Comparison of ENCODE assay signal across 1 cellular context in the genomic region with DNA sequence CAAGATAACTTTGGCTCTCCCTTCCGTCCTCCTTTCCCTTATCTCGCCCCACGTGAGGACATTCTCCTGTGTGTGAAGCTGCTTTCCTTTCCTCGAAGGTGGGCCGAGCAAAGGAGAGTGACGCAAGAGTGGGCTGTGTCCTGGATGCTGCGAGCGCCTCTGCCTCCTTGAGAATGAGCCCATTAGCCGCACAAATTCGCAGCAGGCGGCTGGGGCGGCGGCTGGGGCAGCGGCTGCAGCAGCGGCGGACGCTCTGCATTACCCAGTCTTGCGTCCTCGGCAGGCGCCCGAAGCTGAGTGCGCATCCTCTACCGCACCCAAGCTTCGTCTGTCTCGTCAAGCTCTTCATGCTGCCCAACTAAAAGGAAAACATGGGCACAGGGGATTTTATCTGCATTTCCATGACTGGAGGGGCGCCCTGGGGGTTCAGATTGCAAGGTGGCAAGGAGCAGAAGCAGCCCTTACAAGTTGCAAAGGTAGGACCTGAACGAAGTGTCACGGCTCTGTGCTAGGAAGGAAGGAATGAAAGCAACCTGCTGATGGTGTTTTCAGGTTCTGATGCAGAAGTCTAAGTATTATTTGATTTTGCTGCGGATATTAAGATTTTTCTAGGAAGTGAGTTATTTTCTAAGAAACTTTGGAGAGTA.
A peak's percentile ranks its signal among the peaks of the same experiment; 100 is the strongest.
TF ChIP-seq lines count a peak whose summit lies in the region.

A gene with protein sequence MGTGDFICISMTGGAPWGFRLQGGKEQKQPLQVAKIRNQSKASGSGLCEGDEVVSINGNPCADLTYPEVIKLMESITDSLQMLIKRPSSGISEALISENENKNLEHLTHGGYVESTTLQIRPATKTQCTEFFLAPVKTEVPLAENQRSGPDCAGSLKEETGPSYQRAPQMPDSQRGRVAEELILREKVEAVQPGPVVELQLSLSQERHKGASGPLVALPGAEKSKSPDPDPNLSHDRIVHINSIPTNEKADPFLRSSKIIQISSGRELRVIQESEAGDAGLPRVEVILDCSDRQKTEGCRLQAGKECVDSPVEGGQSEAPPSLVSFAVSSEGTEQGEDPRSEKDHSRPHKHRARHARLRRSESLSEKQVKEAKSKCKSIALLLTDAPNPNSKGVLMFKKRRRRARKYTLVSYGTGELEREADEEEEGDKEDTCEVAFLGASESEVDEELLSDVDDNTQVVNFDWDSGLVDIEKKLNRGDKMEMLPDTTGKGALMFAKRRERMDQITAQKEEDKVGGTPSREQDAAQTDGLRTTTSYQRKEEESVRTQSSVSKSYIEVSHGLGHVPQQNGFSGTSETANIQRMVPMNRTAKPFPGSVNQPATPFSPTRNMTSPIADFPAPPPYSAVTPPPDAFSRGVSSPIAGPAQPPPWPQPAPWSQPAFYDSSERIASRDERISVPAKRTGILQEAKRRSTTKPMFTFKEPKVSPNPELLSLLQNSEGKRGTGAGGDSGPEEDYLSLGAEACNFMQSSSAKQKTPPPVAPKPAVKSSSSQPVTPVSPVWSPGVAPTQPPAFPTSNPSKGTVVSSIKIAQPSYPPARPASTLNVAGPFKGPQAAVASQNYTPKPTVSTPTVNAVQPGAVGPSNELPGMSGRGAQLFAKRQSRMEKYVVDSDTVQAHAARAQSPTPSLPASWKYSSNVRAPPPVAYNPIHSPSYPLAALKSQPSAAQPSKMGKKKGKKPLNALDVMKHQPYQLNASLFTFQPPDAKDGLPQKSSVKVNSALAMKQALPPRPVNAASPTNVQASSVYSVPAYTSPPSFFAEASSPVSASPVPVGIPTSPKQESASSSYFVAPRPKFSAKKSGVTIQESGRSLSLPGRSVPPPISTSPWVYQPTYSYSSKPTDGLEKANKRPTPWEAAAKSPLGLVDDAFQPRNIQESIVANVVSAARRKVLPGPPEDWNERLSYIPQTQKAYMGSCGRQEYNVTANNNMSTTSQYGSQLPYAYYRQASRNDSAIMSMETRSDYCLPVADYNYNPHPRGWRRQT (plus strand): TSS at position 189 of the 647 bp plus-strand sequence. CDS start 183 bp downstream, at position 372.

TF ChIP-seq in SK-N-SH, 30 proteins besides CTCF, POLR2A, EP300 and RAD21 (continued from another document):
- TF ChIP-seq, protein P1, sequence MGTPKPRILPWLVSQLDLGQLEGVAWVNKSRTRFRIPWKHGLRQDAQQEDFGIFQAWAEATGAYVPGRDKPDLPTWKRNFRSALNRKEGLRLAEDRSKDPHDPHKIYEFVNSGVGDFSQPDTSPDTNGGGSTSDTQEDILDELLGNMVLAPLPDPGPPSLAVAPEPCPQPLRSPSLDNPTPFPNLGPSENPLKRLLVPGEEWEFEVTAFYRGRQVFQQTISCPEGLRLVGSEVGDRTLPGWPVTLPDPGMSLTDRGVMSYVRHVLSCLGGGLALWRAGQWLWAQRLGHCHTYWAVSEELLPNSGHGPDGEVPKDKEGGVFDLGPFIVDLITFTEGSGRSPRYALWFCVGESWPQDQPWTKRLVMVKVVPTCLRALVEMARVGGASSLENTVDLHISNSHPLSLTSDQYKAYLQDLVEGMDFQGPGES (IDR thresholded peaks at IDR 0.05; ENCODE audit: low read depth, low read length), result no peak
- TF ChIP-seq, protein P2, sequence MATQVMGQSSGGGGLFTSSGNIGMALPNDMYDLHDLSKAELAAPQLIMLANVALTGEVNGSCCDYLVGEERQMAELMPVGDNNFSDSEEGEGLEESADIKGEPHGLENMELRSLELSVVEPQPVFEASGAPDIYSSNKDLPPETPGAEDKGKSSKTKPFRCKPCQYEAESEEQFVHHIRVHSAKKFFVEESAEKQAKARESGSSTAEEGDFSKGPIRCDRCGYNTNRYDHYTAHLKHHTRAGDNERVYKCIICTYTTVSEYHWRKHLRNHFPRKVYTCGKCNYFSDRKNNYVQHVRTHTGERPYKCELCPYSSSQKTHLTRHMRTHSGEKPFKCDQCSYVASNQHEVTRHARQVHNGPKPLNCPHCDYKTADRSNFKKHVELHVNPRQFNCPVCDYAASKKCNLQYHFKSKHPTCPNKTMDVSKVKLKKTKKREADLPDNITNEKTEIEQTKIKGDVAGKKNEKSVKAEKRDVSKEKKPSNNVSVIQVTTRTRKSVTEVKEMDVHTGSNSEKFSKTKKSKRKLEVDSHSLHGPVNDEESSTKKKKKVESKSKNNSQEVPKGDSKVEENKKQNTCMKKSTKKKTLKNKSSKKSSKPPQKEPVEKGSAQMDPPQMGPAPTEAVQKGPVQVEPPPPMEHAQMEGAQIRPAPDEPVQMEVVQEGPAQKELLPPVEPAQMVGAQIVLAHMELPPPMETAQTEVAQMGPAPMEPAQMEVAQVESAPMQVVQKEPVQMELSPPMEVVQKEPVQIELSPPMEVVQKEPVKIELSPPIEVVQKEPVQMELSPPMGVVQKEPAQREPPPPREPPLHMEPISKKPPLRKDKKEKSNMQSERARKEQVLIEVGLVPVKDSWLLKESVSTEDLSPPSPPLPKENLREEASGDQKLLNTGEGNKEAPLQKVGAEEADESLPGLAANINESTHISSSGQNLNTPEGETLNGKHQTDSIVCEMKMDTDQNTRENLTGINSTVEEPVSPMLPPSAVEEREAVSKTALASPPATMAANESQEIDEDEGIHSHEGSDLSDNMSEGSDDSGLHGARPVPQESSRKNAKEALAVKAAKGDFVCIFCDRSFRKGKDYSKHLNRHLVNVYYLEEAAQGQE (IDR thresholded peaks at IDR 0.05; ENCODE audit: low read depth, low read length), result peak; percentile 79
- TF ChIP-seq FOSL2 (IDR thresholded peaks at IDR 0.05; ENCODE audit: borderline replicate concordance, low read depth) (no peak), EZH2phosphoT487 (IDR thresholded peaks at IDR 0.05; ENCODE audit: borderline replicate concordance, low read depth) (no peak), TAF1 (IDR thresholded peaks at IDR 0.05; ENCODE audit: borderline replicate concordance, low read depth, low read length) (peak; percentile 99), NFIC (IDR thresholded peaks at IDR 0.05; ENCODE audit: borderline replicate concordance) (peak; percentile 28; the same call in 1 of the 2 replicates), CHD2 (IDR thresholded peaks at IDR 0.05; ENCODE audit: low read length, partially characterized antibody) (peak; percentile 60), RFX5 (IDR thresholded peaks at IDR 0.05; ENCODE audit: low read length) (0 out of 2 replicates have a peak, but pooled peaks have one; percentile 39), TCF12 (IDR thresholded peaks at IDR 0.05) (peak; percentile 37; the same call in 1 of the 2 replicates), NRF1 (IDR thresholded peaks at IDR 0.05; ENCODE audit: low read depth, low read length) (peak; percentile 21; the same call in 1 of the 2 replicates)
- TF ChIP-seq, protein P3, sequence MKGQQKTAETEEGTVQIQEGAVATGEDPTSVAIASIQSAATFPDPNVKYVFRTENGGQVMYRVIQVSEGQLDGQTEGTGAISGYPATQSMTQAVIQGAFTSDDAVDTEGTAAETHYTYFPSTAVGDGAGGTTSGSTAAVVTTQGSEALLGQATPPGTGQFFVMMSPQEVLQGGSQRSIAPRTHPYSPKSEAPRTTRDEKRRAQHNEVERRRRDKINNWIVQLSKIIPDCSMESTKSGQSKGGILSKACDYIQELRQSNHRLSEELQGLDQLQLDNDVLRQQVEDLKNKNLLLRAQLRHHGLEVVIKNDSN (IDR thresholded peaks at IDR 0.05; ENCODE audit: borderline replicate concordance, low read depth), result peak; percentile 71; the same call in 1 of the 2 replicates
- TF ChIP-seq, protein P4, sequence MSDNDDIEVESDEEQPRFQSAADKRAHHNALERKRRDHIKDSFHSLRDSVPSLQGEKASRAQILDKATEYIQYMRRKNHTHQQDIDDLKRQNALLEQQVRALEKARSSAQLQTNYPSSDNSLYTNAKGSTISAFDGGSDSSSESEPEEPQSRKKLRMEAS (IDR thresholded peaks at IDR 0.05; ENCODE audit: low read depth), result peak; percentile 87
- TF ChIP-seq, protein P5, sequence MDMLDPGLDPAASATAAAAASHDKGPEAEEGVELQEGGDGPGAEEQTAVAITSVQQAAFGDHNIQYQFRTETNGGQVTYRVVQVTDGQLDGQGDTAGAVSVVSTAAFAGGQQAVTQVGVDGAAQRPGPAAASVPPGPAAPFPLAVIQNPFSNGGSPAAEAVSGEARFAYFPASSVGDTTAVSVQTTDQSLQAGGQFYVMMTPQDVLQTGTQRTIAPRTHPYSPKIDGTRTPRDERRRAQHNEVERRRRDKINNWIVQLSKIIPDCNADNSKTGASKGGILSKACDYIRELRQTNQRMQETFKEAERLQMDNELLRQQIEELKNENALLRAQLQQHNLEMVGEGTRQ (IDR thresholded peaks at IDR 0.05; ENCODE audit: borderline replicate concordance, low read depth, low read length), result peak; percentile 32
